In genomic region chr1:206495493-206496046, GRCh38 we compare ENCODE assay signal across 12 cellular contexts. TPM values are rescaled to one million over a fixed set of nuclear protein-coding genes. Genes with fewer than 3 reads are reported as not detected.
DNase-seq lines count a peak whose midpoint lies in the region; ATAC-seq and TF ChIP-seq lines count a peak whose summit lies in the region.
"Had no signal": no experiment of that assay in that cellular context is flagged by ENCODE, and none has a peak within 500 bp of the region (broad histone marks: within the 10 kb centered on the region; RNA-seq: fewer than 3 reads in every experiment).

No MANE protein-coding gene starts in this region.

- peak; percentile 8 for ATAC-seq in GM19463 (IDR thresholded peaks at IDR 0.05; ENCODE audit: unreplicated experiment)
- peak; percentile 29 for ATAC-seq in HG03175 (IDR thresholded peaks at IDR 0.05; ENCODE audit: unreplicated experiment)
- ATAC-seq in body of pancreas: peak; percentile 17
- peak; percentile 55 to 58 for ATAC-seq in stimulated activated naive B cell treated with anti-CD40 and anti-IgM and Interleukin-4, amounts not matched to agents 10 μg/mL and 1 μg/mL and 100 μg/mL, for 72 hours (replicated peaks)
- no peak for ATAC-seq in HG02588 (IDR thresholded peaks at IDR 0.05; ENCODE audit: unreplicated experiment)
- ATAC-seq: Panc1 had no signal

- no peaks in the 10 kb centered on the region for H3K36me3 ChIP-seq in body of pancreas (replicated peaks in 1 of 2; ENCODE audit: insufficient read depth in 1 of 2, low read depth in 2 of 2)

- 44 to 45% methylated on average over 3 of the region's 3 CpGs for WGBS in body of pancreas, 2 donors

- H3K9me3 ChIP-seq in body of pancreas: no peaks in the 10 kb centered on the region

- no peaks in the 10 kb centered on the region for H3K27me3 ChIP-seq in body of pancreas

- TF ChIP-seq POLR2A in body of pancreas (IDR thresholded peaks at IDR 0.05): no peak

- H3K4me3 ChIP-seq in body of pancreas: no peak overlapping the region

- H3K4me1 ChIP-seq in body of pancreas: peaks cover 32% of the 10 kb centered on the region

- no peaks in the 10 kb centered on the region for H3K27me3 Mint-ChIP-seq in stimulated activated naive B cell treated with anti-CD40 and anti-IgM and Interleukin-4, amounts not matched to agents 10 μg/mL and 1 μg/mL and 100 μg/mL, for 72 hours

- intact Hi-C loops in body of pancreas (cut with DNase I): loop anchor here (10.0 kb wide), 2 partner anchors 49 to 169 kb away; no protein-coding TSS in a partner anchor

- TF ChIP-seq CTCF in body of pancreas (IDR thresholded peaks at IDR 0.05): no peak

- H3K4me3 Mint-ChIP-seq in stimulated activated naive B cell treated with anti-CD40 and anti-IgM and Interleukin-4, amounts not matched to agents 10 μg/mL and 1 μg/mL and 100 μg/mL, for 72 hours: peak overlapping the region; percentile 59 to 77

- H3K27ac ChIP-seq in body of pancreas: peak overlapping the region; percentile 82 to 91 (median 90)

- DNase-seq in body of pancreas (no peak), NCI-H345 treated with DMSO at 0.1 percent for 48 hours (lab: John Stamatoyannopoulos, UW; ENCODE audit: unreplicated experiment) (no peak), NCI-H2171 treated with DMSO at 0.1 percent for 48 hours (lab: John Stamatoyannopoulos, UW) (no peak)
- DNase-seq in stimulated activated naive B cell treated with anti-CD40 and anti-IgM and Interleukin-4, amounts not matched to agents 10 μg/mL and 1 μg/mL and 100 μg/mL, for 72 hours: no peak
- DNase-seq: cortex of kidney; GF-D8; HCEC 1CT; stimulated activated CD8-positive, alpha-beta memory T cell treated with anti-CD3 and anti-CD28 coated beads, Interleukin-4, amount 100 ng/mL, for 48 hours had no signal

- H3K9me3 Mint-ChIP-seq in stimulated activated naive B cell treated with anti-CD40 and anti-IgM and Interleukin-4, amounts not matched to agents 10 μg/mL and 1 μg/mL and 100 μg/mL, for 72 hours: no peaks in the 10 kb centered on the region

- peaks cover 51 to 69% of the 10 kb centered on the region in 2 donors for H3K4me1 Mint-ChIP-seq in stimulated activated naive B cell treated with anti-CD40 and anti-IgM and Interleukin-4, amounts not matched to agents 10 μg/mL and 1 μg/mL and 100 μg/mL, for 72 hours

- H3K27ac Mint-ChIP-seq in stimulated activated naive B cell treated with anti-CD40 and anti-IgM and Interleukin-4, amounts not matched to agents 10 μg/mL and 1 μg/mL and 100 μg/mL, for 72 hours: peak overlapping the region; percentile 96

- H3K36me3 Mint-ChIP-seq in stimulated activated naive B cell treated with anti-CD40 and anti-IgM and Interleukin-4, amounts not matched to agents 10 μg/mL and 1 μg/mL and 100 μg/mL, for 72 hours: peaks cover 54 to 69% of the 10 kb centered on the region in 2 donors

RNA-seq across cellular contexts. Expression of gene RASSF5, which starts 11.8 kb away (rescaled TPM):
- total RNA-seq in body of pancreas: 10 to 100 TPM; 21.5 to 35.9 TPM

RNA-seq across cellular contexts. Expression of gene IKBKE, which starts 25.3 kb away (rescaled TPM):
- 10 to 100 TPM in 1 of 2 donors, 1 to 10 TPM in 1; 5.4 to 10.2 TPM for total RNA-seq in body of pancreas
